Comparison of ENCODE assay signal across 8 cellular contexts in the genomic region with DNA sequence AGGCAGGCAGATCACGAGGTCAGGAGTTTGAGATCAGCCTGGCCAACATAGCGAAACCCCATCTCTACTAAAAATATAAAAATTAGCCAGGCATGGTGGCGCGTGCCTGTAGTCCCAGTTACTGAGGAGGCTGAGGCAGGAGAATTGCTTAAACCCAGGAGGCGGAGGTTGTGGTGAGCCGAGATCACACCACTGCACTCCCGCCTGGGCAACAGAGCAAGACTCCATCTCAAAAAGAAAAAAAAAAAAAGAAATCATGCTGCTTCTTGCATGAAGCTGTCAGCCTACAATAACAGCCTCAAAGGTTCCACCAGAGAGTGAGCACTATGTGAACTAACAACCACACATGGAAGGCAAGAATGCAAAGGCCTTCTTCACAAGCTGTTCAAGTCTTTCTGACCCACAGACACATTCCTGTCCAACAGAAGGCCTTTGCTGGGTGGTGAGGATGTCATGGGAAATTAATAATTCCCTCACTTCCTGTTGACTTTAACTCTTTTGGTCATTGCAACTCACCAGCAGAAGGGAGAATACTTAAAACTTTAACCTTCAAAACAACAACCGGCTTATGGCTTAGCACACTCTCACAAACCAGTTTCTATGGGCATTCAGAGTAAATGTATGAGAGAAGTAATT. TPM values are rescaled to one million over a fixed set of nuclear protein-coding genes. Genes with fewer than 3 reads are reported as not detected.
DNase-seq lines count a peak whose midpoint lies in the region; ATAC-seq and TF ChIP-seq lines count a peak whose summit lies in the region.
"Not testable (repeated sequence)": the region's sequence is repeated elsewhere in the genome, so short reads cannot be mapped to it uniquely, and the experiment has no call there.

No MANE protein-coding gene starts in this region.

- POLR2A ChIA-PET in PC-3 (lab: Charles Lee; ENCODE audit: unreplicated experiment) = not testable (repeated sequence)

- H3K4me3 ChIP-seq in GM23248; PC-3 (ENCODE audit: low read length); astrocyte of the spinal cord (ENCODE audit: low read depth, low read length); fibroblast of pulmonary artery (replicated peaks; ENCODE audit: low read depth, low read length); spleen: not testable (repeated sequence)

- H3K9ac ChIP-seq in GM23248; PC-3 (ENCODE audit: low read length): not testable (repeated sequence)

- in situ Hi-C loops in GM23248 (cut with MboI); astrocyte of the spinal cord (cut with HindIII; ENCODE audit: low sequenced_read_pairs): not testable (repeated sequence)

- H3K9me3 ChIP-seq in GM23248 (ENCODE audit: low read depth); PC-3 (ENCODE audit: low read length); spleen: not testable (repeated sequence)

- DNase-seq in AG08395 (ENCODE audit: low spot score) (peak; percentile 24), GM23248 (peak; percentile 54), PC-3 (peak; percentile 52), astrocyte of the spinal cord (ENCODE audit: low read depth, low spot score) (peak; percentile 25), fibroblast of pulmonary artery (ENCODE audit: low read depth) (peak; percentile 52), kidney glomerular epithelial cell (lab: John Stamatoyannopoulos, UW) (peak; percentile 58)
- DNase-seq in activated CD4-positive, alpha-beta T cell treated with anti-CD3 and anti-CD28 coated beads, Interleukin-2, amount 10 ng/mL, durations not matched to agents 24 days and 14 days; spleen: not testable (repeated sequence)

- not testable (repeated sequence) for H3K36me3 Mint-ChIP-seq in activated CD4-positive, alpha-beta T cell treated with anti-CD3 and anti-CD28 coated beads, Interleukin-2, amount 10 ng/mL, durations not matched to agents 24 days and 14 days (ENCODE audit: low read depth)

- peaks cover 50% of the 10 kb centered on the region for H3K79me2 ChIP-seq in GM23248 (ENCODE audit: insufficient read depth)
- H3K79me2 ChIP-seq in PC-3 (ENCODE audit: low read length) = not testable (repeated sequence)

- not testable (repeated sequence) for H3K9me3 Mint-ChIP-seq in activated CD4-positive, alpha-beta T cell treated with anti-CD3 and anti-CD28 coated beads, Interleukin-2, amount 10 ng/mL, durations not matched to agents 24 days and 14 days

- not testable (repeated sequence) for H2AFZ ChIP-seq in GM23248; PC-3 (ENCODE audit: low read length)

- H3K4me2 ChIP-seq in GM23248 (ENCODE audit: unreplicated experiment) = not testable (repeated sequence)
- H3K4me2 ChIP-seq in PC-3 (ENCODE audit: low read length) = peak overlapping the region; percentile 57

- H3K4me1 ChIP-seq in GM23248 (ENCODE audit: insufficient read depth) (peaks cover 16% of the 10 kb centered on the region), PC-3 (ENCODE audit: insufficient read depth, low read length) (peaks cover 26% of the 10 kb centered on the region), spleen (peaks cover 0 to 64% (median 22%) of the 10 kb centered on the region in 6 donors)

- H3K4me1 Mint-ChIP-seq in activated CD4-positive, alpha-beta T cell treated with anti-CD3 and anti-CD28 coated beads, Interleukin-2, amount 10 ng/mL, durations not matched to agents 24 days and 14 days = peaks cover 22% of the 10 kb centered on the region

- peak overlapping the region; percentile 20 for H3K27ac Mint-ChIP-seq in activated CD4-positive, alpha-beta T cell treated with anti-CD3 and anti-CD28 coated beads, Interleukin-2, amount 10 ng/mL, durations not matched to agents 24 days and 14 days

- not testable (repeated sequence) for H3K9me2 ChIP-seq in GM23248 (ENCODE audit: insufficient read depth); PC-3 (replicated peaks; ENCODE audit: low read length)

- H3K36me3 ChIP-seq in GM23248 (ENCODE audit: low read depth); PC-3 (ENCODE audit: low read depth, low read length); spleen: not testable (repeated sequence)

- not testable (repeated sequence) for H4K20me1 ChIP-seq in GM23248 (ENCODE audit: insufficient read depth); PC-3 (ENCODE audit: low read length)

- TF ChIP-seq POLR2A in spleen (IDR thresholded peaks at IDR 0.05) = not testable (repeated sequence)

- 96 to 100% methylated on average over 8 of the region's 8 CpGs for WGBS in GM23248 (ENCODE audit: low coverage in 1 of 2, low lambda C conversion rate in 2 of 2, missing lambda C conversion rate in 2 of 2), 2 experiments
- WGBS in spleen, 5 donors = 87 to 91% (median 90%) methylated on average over 8 of the region's 8 CpGs

- peaks cover 17% of the 10 kb centered on the region for H3F3A ChIP-seq in GM23248 (ENCODE audit: insufficient read depth)
- H3F3A ChIP-seq in PC-3 (ENCODE audit: low read length, unreplicated experiment) = not testable (repeated sequence)

- H3K27me3 ChIP-seq in GM23248 (replicated peaks; ENCODE audit: insufficient read depth); PC-3 (ENCODE audit: low read length); spleen (replicated peaks in 1 of 7): not testable (repeated sequence)

- ATAC-seq in PC-3 = peak; percentile 21

- peak overlapping the region; percentile 27 for H3K27ac ChIP-seq in GM23248
- peak overlapping the region; percentile 73 for H3K27ac ChIP-seq in PC-3 (ENCODE audit: low read length)
- H3K27ac ChIP-seq in spleen = peak overlapping the region in 6 of 8 donors; percentile 5 to 63 (median 36)

- H3K27me3 Mint-ChIP-seq in activated CD4-positive, alpha-beta T cell treated with anti-CD3 and anti-CD28 coated beads, Interleukin-2, amount 10 ng/mL, durations not matched to agents 24 days and 14 days = not testable (repeated sequence)

- peak overlapping the region; percentile 3 for H3K4me3 Mint-ChIP-seq in activated CD4-positive, alpha-beta T cell treated with anti-CD3 and anti-CD28 coated beads, Interleukin-2, amount 10 ng/mL, durations not matched to agents 24 days and 14 days

- intact Hi-C loops in PC-3 (cut with micrococcal nuclease); activated CD4-positive, alpha-beta T cell treated with anti-CD3 and anti-CD28 coated beads, Interleukin-2, amount 10 ng/mL, durations not matched to agents 24 days and 14 days (cut with micrococcal nuclease); spleen (cut with DNase I; ENCODE audit: low total_unique reads): not testable (repeated sequence)

- CTCF ChIA-PET in PC-3 (lab: Charles Lee) = not testable (repeated sequence)

- not testable (repeated sequence) for BruUV-seq in PC-3 (replicated peaks; lab: Mats Ljungman, UMichigan)

- TF ChIP-seq CTCF in PC-3 (conservative IDR thresholded peaks at IDR 0.05; ENCODE audit: low read depth, low read length); astrocyte of the spinal cord (IDR thresholded peaks at IDR 0.05; ENCODE audit: low read depth, low read length); fibroblast of pulmonary artery (IDR thresholded peaks at IDR 0.05; ENCODE audit: low read length, missing control alignments); spleen (IDR thresholded peaks at IDR 0.05 in 8 of 11, conservative IDR thresholded peaks at IDR 0.05 in 3 of 11): not testable (repeated sequence)

RNA-seq across cellular contexts. Expression of a gene that starts 11.9 kb away (rescaled TPM):
- 6.6 and 19.9 TPM in 2 replicates for total RNA-seq in GM23248 (2014; rRNA removed; shearing (Covaris generic))
- polyA plus RNA-seq in GM23248 (2016; fragmentation: Nextera tagmentation; extraction: Ambion mirVana) (3.5 and 4.9 TPM in 2 replicates), spleen (1 to 10 TPM; 2.4 to 2.6 (median 2.4) TPM)
- total RNA-seq in PC-3 (2014; rRNA removed) (5.9 and 7.9 TPM in 2 replicates), spleen (10 to 100 TPM; 14.8 to 24.3 (median 18.9) TPM)
- total RNA-seq in activated CD4-positive, alpha-beta T cell treated with anti-CD3 and anti-CD28 coated beads, Interleukin-2, amount 10 ng/mL, durations not matched to agents 24 days and 14 days = 5.8 and 6.6 TPM in 2 replicates
